ENCODE assay signal across 14 cellular contexts in the genomic region with DNA sequence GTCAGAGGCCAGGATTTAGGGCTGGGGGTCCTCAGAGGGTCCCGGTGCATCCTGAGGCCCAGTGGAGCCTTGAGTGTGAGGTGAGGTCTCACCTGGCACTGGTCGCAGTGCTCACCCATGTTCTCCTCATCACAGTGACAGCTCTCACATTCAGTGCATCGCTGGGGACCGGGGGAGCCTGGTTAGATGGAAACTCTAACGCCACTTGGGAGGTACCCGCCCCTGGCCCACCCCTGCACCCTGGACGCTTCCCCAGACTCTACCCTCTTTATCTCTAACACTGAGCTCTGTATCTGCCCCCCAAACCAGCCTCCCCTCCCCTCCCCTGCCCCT. TPM values are rescaled to one million over a fixed set of nuclear protein-coding genes. Genes with fewer than 3 reads are reported as not detected.
DNase-seq lines count a peak whose midpoint lies in the region; ATAC-seq and TF ChIP-seq lines count a peak whose summit lies in the region.
"Had no signal": no experiment of that assay in that cellular context is flagged by ENCODE, and none has a peak within 500 bp of the region (broad histone marks: within the 10 kb centered on the region; RNA-seq: fewer than 3 reads in every experiment).

No MANE protein-coding gene starts in this region.

- TF ChIP-seq CTCF in gastroesophageal sphincter (IDR thresholded peaks at IDR 0.05) (no peak), neural progenitor cell (IDR thresholded peaks at IDR 0.05) (no peak), A673 (conservative IDR thresholded peaks at IDR 0.05; ENCODE audit: low read depth, low read length) (no peak)

- no peak overlapping the region for H2AFZ ChIP-seq in neural progenitor cell (replicated peaks)

- H3K9me3 Mint-ChIP-seq in neural progenitor cell, result no peaks in the 10 kb centered on the region

- H3K4me3 ChIP-seq in HUES64 (ENCODE audit: low read length) (peak overlapping the region; percentile 27; the same call in 1 of the 2 replicates), gastroesophageal sphincter (peak overlapping the region in 1 of 2 donors; percentile 77), neural progenitor cell (no peak overlapping the region), A673 (ENCODE audit: low read depth, low read length, poor library complexity, severe bottlenecking) (no peak overlapping the region)
- H3K4me3 ChIP-seq: body of pancreas had no signal

- peak overlapping the region; percentile 96 for H3K4me3 Mint-ChIP-seq in neural progenitor cell

- WGBS in HUES64, result 62% methylated on average over 7 of the region's 7 CpGs
- WGBS in gastroesophageal sphincter (ENCODE audit: low coverage in 1 of 2), 2 donors, result 39 to 57% methylated on average over 4 to 5 of the region's 7 CpGs

- H3K79me2 ChIP-seq in neural progenitor cell (ENCODE audit: low read depth), result no peaks in the 10 kb centered on the region

- ATAC-seq in gastroesophageal sphincter (no peak), HG03097 (IDR thresholded peaks at IDR 0.05; ENCODE audit: low FRiP score, unreplicated experiment) (no peak)

- H3K36me3 ChIP-seq in HUES64 (ENCODE audit: insufficient read depth, low read length) (no peaks in the 10 kb centered on the region), gastroesophageal sphincter (no peaks in the 10 kb centered on the region), neural progenitor cell (no peaks in the 10 kb centered on the region), A673 (ENCODE audit: insufficient read depth, low read length, poor library complexity, severe bottlenecking) (no peaks in the 10 kb centered on the region)

- H3K36me3 Mint-ChIP-seq in neural progenitor cell, result peaks cover 6% of the 10 kb centered on the region

- H4K20me1 ChIP-seq in neural progenitor cell (ENCODE audit: low read depth), result peaks cover 10% of the 10 kb centered on the region

- H3K27me3 ChIP-seq in HUES64 (ENCODE audit: insufficient read depth, low read length) (peaks cover 23% of the 10 kb centered on the region), gastroesophageal sphincter (no peaks in the 10 kb centered on the region), neural progenitor cell (peaks cover 43% of the 10 kb centered on the region), A673 (replicated peaks; ENCODE audit: insufficient read depth, low read depth, low read length, poor library complexity) (no peaks in the 10 kb centered on the region)
- H3K27me3 ChIP-seq: body of pancreas had no signal

- no TSS peak for BruUV-seq in A673 (replicated peaks; lab: Mats Ljungman, UMichigan)

- H3K27ac Mint-ChIP-seq in neural progenitor cell, result no peak overlapping the region

- H3F3A ChIP-seq in neural progenitor cell (ENCODE audit: low read depth), result peaks cover 40% of the 10 kb centered on the region

- H3K27me3 Mint-ChIP-seq in neural progenitor cell (ENCODE audit: insufficient read depth, low read depth), result peaks cover 10% of the 10 kb centered on the region

- H3K4me1 Mint-ChIP-seq in neural progenitor cell, result peaks cover 30% of the 10 kb centered on the region

- DNase-seq in DMS 273 (lab: John Stamatoyannopoulos, UW; ENCODE audit: unreplicated experiment) (peak; percentile 57), DMS 273 treated with DMSO at 0.1 percent for 48 hours (lab: John Stamatoyannopoulos, UW) (no peak), neural progenitor cell (ENCODE audit: low spot score) (no peak), A673 (ENCODE audit: low spot score) (no peak)
- no peak for DNase-seq in activated CD4-positive, CD25-positive, alpha-beta regulatory T cell (lab: John Stamatoyannopoulos, UW)
- DNase-seq: activated CD4-positive, alpha-beta T cell treated with anti-CD3 and anti-CD28 coated beads, Interleukin-2, amount 50 U/mL, for 4 hours; stimulated activated CD4-positive, alpha-beta T cell treated with anti-CD3 and anti-CD28 coated beads, Interleukin-12 subunit alpha, Interleukin-12 subunit beta, amount 100 ng/mL, for 4 hours had no signal

- intact Hi-C loops in A673 (cut with micrococcal nuclease; ENCODE audit: unreplicated experiment), result no loop called here

- CTCF ChIA-PET in A673 (lab: Charles Lee), result interaction anchor here (1.9 kb wide), 1 partner anchor 54 kb away, joined by 5 read pairs; no protein-coding TSS in a partner anchor

- no peaks in the 10 kb centered on the region for H3K9me3 ChIP-seq in HUES64 (ENCODE audit: insufficient read depth, low read depth, low read length)
- H3K9me3 ChIP-seq in gastroesophageal sphincter, result no peaks in the 10 kb centered on the region
- H3K9me3 ChIP-seq in neural progenitor cell (ENCODE audit: low read depth), result no peaks in the 10 kb centered on the region
- no peaks in the 10 kb centered on the region for H3K9me3 ChIP-seq in A673 (ENCODE audit: low read depth, low read length, poor library complexity, severe bottlenecking)
- H3K9me3 ChIP-seq: body of pancreas had no signal

- H3K9ac ChIP-seq in HUES64 (ENCODE audit: low read depth, low read length) (no peak overlapping the region), neural progenitor cell (no peak overlapping the region)

- TF ChIP-seq EP300 in gastroesophageal sphincter (IDR thresholded peaks at IDR 0.05), result no peak

- TF ChIP-seq POLR2A in gastroesophageal sphincter (IDR thresholded peaks at IDR 0.05), result no peak

- POLR2A ChIA-PET in A673 (lab: Charles Lee; ENCODE audit: low non-redundant PET), result no interaction called here

- no peak overlapping the region for H3K27ac ChIP-seq in HUES64 (ENCODE audit: low read depth, low read length)
- H3K27ac ChIP-seq in gastroesophageal sphincter, result peak overlapping the region in 3 of 4 donors; percentile 82 to 88 (median 83)
- H3K27ac ChIP-seq in neural progenitor cell, result no peak overlapping the region
- H3K27ac ChIP-seq in A673 (ENCODE audit: low read depth, low read length, poor library complexity, severe bottlenecking), result no peak overlapping the region

- no peak overlapping the region for H3K4me2 ChIP-seq in neural progenitor cell

- H3K4me1 ChIP-seq in HUES64 (ENCODE audit: insufficient read depth, low read length) (peaks cover 17% of the 10 kb centered on the region), gastroesophageal sphincter (peaks cover 0 to 39% (median 18%) of the 10 kb centered on the region in 3 donors), neural progenitor cell (peaks cover 16% of the 10 kb centered on the region), A673 (ENCODE audit: insufficient read depth, low read length, poor library complexity, severe bottlenecking) (peaks cover 19% of the 10 kb centered on the region)

RNA-seq across cellular contexts. Expression of a gene that starts 3.0 kb away (rescaled TPM):
- polyA plus RNA-seq in HUES64 (2013, experiment 1 of 2), result 0.80 TPM
- polyA plus RNA-seq in HUES64 (2013, experiment 2 of 2), result 2.1 TPM
- 1 to 10 TPM; 1.1 to 3.9 (median 1.8) TPM for total RNA-seq in gastroesophageal sphincter
- 0.31 TPM in 1 of 2 replicates, not detected in the other for total RNA-seq in neural progenitor cell (ENCODE audit: low replicate concordance)
- not detected in 2 replicates for total RNA-seq in A673 (2021)
- total RNA-seq: A172; PC-3; T-helper 1 cell treated with Interleukin-12 subunit alpha and Interleukin-12 subunit beta and Interleukin-4 antibody, amounts not matched to agents 30 ng/mL and 1 ng/mL, for 36 hours had no signal

RNA-seq across cellular contexts. Expression of a gene that starts 5.4 kb away (rescaled TPM):
- 3.0 TPM for polyA plus RNA-seq in HUES64 (2013, experiment 1 of 2)
- polyA plus RNA-seq in HUES64 (2013, experiment 2 of 2), result 3.1 TPM
- total RNA-seq in gastroesophageal sphincter (10 to 100 TPM; 16.3 to 38.5 (median 17.3) TPM), neural progenitor cell (ENCODE audit: low replicate concordance) (3.1 and 11.2 TPM in 2 replicates), A673 (2021) (107 and 116 TPM in 2 replicates)

RNA-seq across cellular contexts. Expression of a gene that starts 32.8 kb away (rescaled TPM):
- 12.0 TPM for polyA plus RNA-seq in HUES64 (2013, experiment 1 of 2)
- 19.0 TPM for polyA plus RNA-seq in HUES64 (2013, experiment 2 of 2)
- total RNA-seq in gastroesophageal sphincter (1 to 10 TPM; 3.6 to 7.6 (median 5.0) TPM), neural progenitor cell (ENCODE audit: low replicate concordance) (1.8 and 12.0 TPM in 2 replicates), A673 (2021) (33.1 and 33.6 TPM in 2 replicates)

RNA-seq across cellular contexts. Expression of a gene that starts 33.2 kb away (rescaled TPM):
- polyA plus RNA-seq in HUES64 (2013, experiment 1 of 2), result 0.70 TPM
- 0.57 TPM for polyA plus RNA-seq in HUES64 (2013, experiment 2 of 2)
- 1 to 10 TPM in 1 of 4 donors, not detected in 3; 1.8 TPM for total RNA-seq in gastroesophageal sphincter
- 1.7 TPM in 1 of 2 replicates, not detected in the other for total RNA-seq in neural progenitor cell (ENCODE audit: low replicate concordance)
- total RNA-seq in A673 (2021), result 1.7 and 2.6 TPM in 2 replicates
- total RNA-seq: A172 had no signal

RNA-seq across cellular contexts. Expression of a gene that starts 38.0 kb away (rescaled TPM):
- polyA plus RNA-seq in HUES64 (2013, experiment 1 of 2), result 2.2 TPM
- 2.7 TPM for polyA plus RNA-seq in HUES64 (2013, experiment 2 of 2)
- total RNA-seq in gastroesophageal sphincter, result 10 to 100 TPM in 3 of 4 donors, 1 to 10 TPM in 1; 6.5 to 19.8 (median 13.2) TPM
- total RNA-seq in neural progenitor cell (ENCODE audit: low replicate concordance), result 9.2 and 9.7 TPM in 2 replicates
- total RNA-seq in A673 (2021), result 19.9 and 24.3 TPM in 2 replicates

Comparison
In these comparisons a context has a peak if more than half of its experiments do, and no peak if none do; other contexts are left out.
1. H3K27ac ChIP-seq: peak in gastroesophageal sphincter (3 of 4); none in HUES64 (single experiment), neural progenitor cell (single experiment) and A673 (single experiment).